15 cellular contexts compared by ENCODE assay signal in genomic region chr18:62452280-62452824, GRCh38.
A peak's percentile ranks its signal among the peaks of the same experiment; 100 is the strongest.
DNase-seq lines count a peak whose midpoint lies in the region; ATAC-seq and TF ChIP-seq lines count a peak whose summit lies in the region.
"Had no signal": no experiment of that assay in that cellular context is flagged by ENCODE, and none has a peak within 500 bp of the region (broad histone marks: within the 10 kb centered on the region; RNA-seq: fewer than 3 reads in every experiment).

No MANE protein-coding gene starts in this region.

- H3K9me3 ChIP-seq in hepatocyte (ENCODE audit: low read depth), result no peaks in the 10 kb centered on the region

- no peak overlapping the region for H3K27ac ChIP-seq in hepatocyte

- H2AFZ ChIP-seq in hepatocyte, result no peak overlapping the region

- no peak for ATAC-seq in GM18861 (IDR thresholded peaks at IDR 0.05; ENCODE audit: unreplicated experiment)
- no peak for ATAC-seq in GM19351 (IDR thresholded peaks at IDR 0.05; ENCODE audit: unreplicated experiment)
- no peak for ATAC-seq in GM21390 (IDR thresholded peaks at IDR 0.05; ENCODE audit: unreplicated experiment)

- intact Hi-C loops in head of caudate nucleus (cut with DNase I), result no loop called here

- peak overlapping the region; percentile 16 for H3K4me2 ChIP-seq in hepatocyte

- peaks cover 7% of the 10 kb centered on the region for H3K4me1 ChIP-seq in hepatocyte (ENCODE audit: insufficient read depth)

- no peak overlapping the region for H3K4me3 ChIP-seq in hepatocyte

- no peaks in the 10 kb centered on the region for H3K36me3 ChIP-seq in hepatocyte (replicated peaks; ENCODE audit: insufficient read depth, low read depth)

- no peaks in the 10 kb centered on the region for H4K20me1 ChIP-seq in hepatocyte (ENCODE audit: insufficient read depth, poor library complexity, severe bottlenecking)

- H3K79me2 ChIP-seq in hepatocyte, result no peaks in the 10 kb centered on the region

- 61% methylated on average over 5 of the region's 5 CpGs for WGBS in hepatocyte (ENCODE audit: low lambda C conversion rate, missing lambda C conversion rate)

- TF ChIP-seq CTCF in hepatocyte (IDR thresholded peaks at IDR 0.05; ENCODE audit: poor library complexity), result no peak

- no peaks in the 10 kb centered on the region for H3K9me2 ChIP-seq in hepatocyte (replicated peaks; ENCODE audit: insufficient read depth)

- H3K27me3 ChIP-seq in hepatocyte, result no peaks in the 10 kb centered on the region

- peak; percentile 32 for DNase-seq in stimulated activated CD4-positive, alpha-beta T cell treated with anti-CD3 and anti-CD28 coated beads, Interleukin-15, amount 100 ng/mL, for 24 hours
- DNase-seq in stimulated activated CD4-positive, alpha-beta T cell treated with anti-CD3 and anti-CD28 coated beads, Interleukin-2, amount 100 ng/mL, for 24 hours, result no peak
- DNase-seq in SKM-1 treated with dmso at 0.1 percent for 144 hours (lab: John Stamatoyannopoulos, UW; ENCODE audit: unreplicated experiment) (peak; percentile 70), hepatocyte (ENCODE audit: low spot score) (peak; percentile 53), head of caudate nucleus (no peak)
- DNase-seq: activated effector memory CD4-positive, alpha-beta T cell treated with Interleukin-2 at 50 U/mL for 16 hours; CD4-positive, CD25-positive, alpha-beta regulatory T cell; KG1; NCI-H748 treated with DMSO at 0.1 percent for 48 hours; stimulated activated CD4-positive, alpha-beta T cell treated with anti-CD3 and anti-CD28 coated beads, Interleukin-12 subunit alpha, Interleukin-12 subunit beta, amount 100 ng/mL, for 4 hours; stimulated activated naive CD4-positive, alpha-beta T cell treated with Interleukin-2 at 50 U/mL for 16 hours; T1000 had no signal

Comparison
In these comparisons a context has a peak if more than half of its experiments do, and no peak if none do; other contexts are left out.
1. DNase-seq: peak in stimulated activated CD4-positive, alpha-beta T cell treated with anti-CD3 and anti-CD28 coated beads, Interleukin-15, amount 100 ng/mL, for 24 hours (single experiment), SKM-1 treated with dmso at 0.1 percent for 144 hours (single experiment) and hepatocyte (single experiment); none in stimulated activated CD4-positive, alpha-beta T cell treated with anti-CD3 and anti-CD28 coated beads, Interleukin-2, amount 100 ng/mL, for 24 hours (0 of 2) and head of caudate nucleus (0 of 42).